ENCODE assay signal across 22 cellular contexts in genomic region chr17:20159406-20160075, GRCh38.
"Had no signal": no experiment of that assay in that cellular context is flagged by ENCODE, and none has a peak within 500 bp of the region (broad histone marks: within the 10 kb centered on the region; RNA-seq: fewer than 3 reads in every experiment).

No MANE protein-coding gene starts in this region.

- H3K4me1 Mint-ChIP-seq: nephron had no signal

- H3K27ac ChIP-seq: epithelial cell of prostate, skin epidermis, tibial nerve, uterus, WERI-Rb-1 had no signal

- FAIRE-seq: kidney had no signal

- H3K27me3 ChIP-seq: dorsolateral prefrontal cortex, tibial nerve, uterus had no signal

- H3K27ac Mint-ChIP-seq: activated naive CD8-positive, alpha-beta T cell treated with anti-CD3 and anti-CD28 coated beads for 36 hours; mesothelial cell of epicardium; nephron had no signal

- H3K36me3 Mint-ChIP-seq: activated naive CD8-positive, alpha-beta T cell treated with anti-CD3 and anti-CD28 coated beads for 36 hours had no signal

- H3K36me3 ChIP-seq: uterus had no signal

- H3K4me1 ChIP-seq: uterus had no signal

- H3K9me3 ChIP-seq: tibial nerve, uterus had no signal

- ATAC-seq: left lobe of liver; stimulated activated naive CD8-positive, alpha-beta T cell treated with anti-CD3 and anti-CD28 coated beads, Interleukin-15, Interleukin-2, amounts not matched to agents 100 U/mL and 50 U/mL, for 24 hours had no signal

- H3K9me3 Mint-ChIP-seq: activated naive CD8-positive, alpha-beta T cell treated with anti-CD3 and anti-CD28 coated beads for 36 hours; mesothelial cell of epicardium; nephron had no signal

- H3K4me3 ChIP-seq: lung, skin epidermis, tibial nerve, uterus had no signal

- DNase-seq: activated CD4-positive, alpha-beta T cell treated with anti-CD3 and anti-CD28 coated beads for 1 hour; activated gamma-delta T cell treated with Interleukin-2 at 50 U/mL for 16 hours; activated naive CD8-positive, alpha-beta T cell treated with anti-CD3 and anti-CD28 coated beads for 36 hours; amygdala; caudate nucleus; dorsolateral prefrontal cortex; foreskin melanocyte; hypothalamus; kidney; occipital lobe; stimulated activated naive CD8-positive, alpha-beta T cell treated with anti-CD3 and anti-CD28 coated beads, Interleukin-15, Interleukin-2, amounts not matched to agents 100 U/mL and 50 U/mL, for 24 hours; substantia nigra; T-helper 2 cell; uterus; WERI-Rb-1 had no signal

- H3K4me3 Mint-ChIP-seq: activated naive CD8-positive, alpha-beta T cell treated with anti-CD3 and anti-CD28 coated beads for 36 hours; mesothelial cell of epicardium; nephron had no signal
